ENCODE assay signal across 14 cellular contexts in the genomic region with DNA sequence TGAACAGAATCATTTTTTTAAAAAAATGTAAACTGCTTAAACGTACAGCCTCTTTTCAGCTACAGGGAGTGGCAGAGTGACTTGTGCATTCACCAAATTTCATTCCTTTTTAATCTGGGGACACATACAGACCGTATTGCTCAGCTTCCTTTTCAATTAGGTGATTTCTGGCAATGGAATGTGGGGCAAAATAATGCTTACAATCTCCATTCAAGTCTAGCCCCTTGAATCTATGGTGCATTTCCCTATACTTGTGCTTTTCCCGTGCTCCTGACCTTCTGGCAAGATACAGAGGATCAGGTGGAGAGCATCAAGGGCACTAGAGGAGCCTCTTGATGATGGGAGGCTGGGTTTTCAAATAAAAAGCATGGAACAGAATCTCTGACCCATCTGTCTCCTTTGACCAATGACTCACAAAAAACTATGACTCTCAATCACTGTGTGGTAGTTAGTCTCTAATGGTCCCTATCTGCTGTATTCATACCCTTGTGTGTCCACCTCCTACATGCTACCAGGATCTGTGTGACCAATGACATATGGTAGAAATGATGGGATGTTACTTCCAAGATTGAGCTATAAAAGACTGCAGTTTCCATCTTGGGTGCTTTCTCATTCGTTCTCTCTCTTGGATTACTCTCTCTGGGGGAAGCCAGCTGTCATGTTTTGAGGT.
DNase-seq lines count a peak whose midpoint lies in the region; ATAC-seq and FAIRE-seq lines count a peak whose summit lies in the region.
"Had no signal": no experiment of that assay in that cellular context is flagged by ENCODE, and none has a peak within 500 bp of the region (broad histone marks: within the 10 kb centered on the region; RNA-seq: fewer than 3 reads in every experiment).

No MANE protein-coding gene starts in this region.

- in situ Hi-C loops in GM23248 (cut with MboI) = no loop called here

- peak overlapping the region; percentile 55 for H3K27ac ChIP-seq in GM23248
- H3K27ac ChIP-seq: stomach had no signal

- WGBS in GM23248 (ENCODE audit: low coverage in 1 of 2, low lambda C conversion rate in 2 of 2, missing lambda C conversion rate in 2 of 2), 2 experiments = 15 to 17% methylated on average over 4 of the region's 4 CpGs

- H2AFZ ChIP-seq in GM23248 = peak overlapping the region; percentile 44; the same call in 1 of the 2 replicates

- H3F3A ChIP-seq in GM23248 (ENCODE audit: insufficient read depth) = peaks cover 33% of the 10 kb centered on the region

- peak overlapping the region; percentile 12 for H3K4me3 ChIP-seq in GM23248
- no peak overlapping the region for H3K4me3 ChIP-seq in skeletal muscle satellite cell (ENCODE audit: low read length)
- H3K4me3 ChIP-seq: stomach had no signal

- no peak for FAIRE-seq in RCC 7860 (lab: Jason Lieb, UNC)
- FAIRE-seq: frontal cortex had no signal

- H3K4me2 ChIP-seq in GM23248 (ENCODE audit: unreplicated experiment) = peak overlapping the region; percentile 43
- H3K4me2 ChIP-seq in skeletal muscle satellite cell (ENCODE audit: low read length) = peak overlapping the region; percentile 67

- peaks cover 31% of the 10 kb centered on the region for H3K4me1 ChIP-seq in GM23248 (ENCODE audit: insufficient read depth)
- peaks cover 28% of the 10 kb centered on the region for H3K4me1 ChIP-seq in skeletal muscle satellite cell (ENCODE audit: control insufficient read depth, insufficient read depth, low read length)
- H3K4me1 ChIP-seq: stomach had no signal

- no peaks in the 10 kb centered on the region for H3K27me3 ChIP-seq in GM23248 (replicated peaks; ENCODE audit: insufficient read depth)
- no peaks in the 10 kb centered on the region for H3K27me3 ChIP-seq in skeletal muscle satellite cell (ENCODE audit: control insufficient read depth, insufficient read depth, low read length)
- H3K27me3 ChIP-seq: stomach had no signal

- no peaks in the 10 kb centered on the region for H4K20me1 ChIP-seq in GM23248 (ENCODE audit: insufficient read depth)

- H3K36me3 ChIP-seq in GM23248 (ENCODE audit: low read depth) (no peaks in the 10 kb centered on the region), skeletal muscle satellite cell (ENCODE audit: insufficient read depth, low read length) (no peaks in the 10 kb centered on the region)
- H3K36me3 ChIP-seq: stomach had no signal

- H3K9me3 ChIP-seq in GM23248 (ENCODE audit: low read depth) (no peaks in the 10 kb centered on the region), skeletal muscle satellite cell (replicated peaks; ENCODE audit: low read length) (no peaks in the 10 kb centered on the region)
- H3K9me3 ChIP-seq: stomach had no signal

- DNase-seq in GM23248 (peak; percentile 84), RCC 7860 (ENCODE audit: low spot score) (peak; percentile 10), NCI-H1436 treated with DMSO at 0.1 percent for 48 hours (lab: John Stamatoyannopoulos, UW) (no peak)
- DNase-seq: activated CD4-positive, alpha-beta T cell treated with anti-CD3 and anti-CD28 coated beads for 4 hours; activated effector memory CD4-positive, alpha-beta T cell treated with Interleukin-2 at 50 U/mL for 16 hours; DND-41; NCI-H774; stimulated activated CD4-positive, alpha-beta T cell treated with anti-CD3 and anti-CD28 coated beads, Interleukin-4, amount 100 ng/mL, for 24 hours; stomach had no signal

- ATAC-seq in esophagus mucosa (peak; percentile 33), HG03196 (IDR thresholded peaks at IDR 0.05; ENCODE audit: unreplicated experiment) (no peak), HG03097 (IDR thresholded peaks at IDR 0.05; ENCODE audit: low FRiP score, unreplicated experiment) (no peak)

- H3K79me2 ChIP-seq in GM23248 (ENCODE audit: insufficient read depth) = no peaks in the 10 kb centered on the region

- H3K9me2 ChIP-seq in GM23248 (ENCODE audit: insufficient read depth) = no peaks in the 10 kb centered on the region

- H3K9ac ChIP-seq in GM23248 = no peak overlapping the region
- H3K9ac ChIP-seq in skeletal muscle satellite cell (ENCODE audit: low read depth, low read length) = no peak overlapping the region
